Comparison of ENCODE assay signal across 10 cellular contexts in genomic region chr1:154867841-154868610, GRCh38. TPM values are rescaled to one million over a fixed set of nuclear protein-coding genes. Genes with fewer than 3 reads are reported as not detected.
DNase-seq lines count a peak whose midpoint lies in the region; ATAC-seq and TF ChIP-seq lines count a peak whose summit lies in the region.
"Had no signal": no experiment of that assay in that cellular context is flagged by ENCODE, and none has a peak within 500 bp of the region (broad histone marks: within the 10 kb centered on the region; RNA-seq: fewer than 3 reads in every experiment).

No MANE protein-coding gene starts in this region.

- H3K27me3 ChIP-seq in GM06990 (replicated peaks; ENCODE audit: control insufficient read depth, insufficient read depth, low read length), result no peaks in the 10 kb centered on the region
- peaks cover 0 to 53% (median 3%) of the 10 kb centered on the region in 4 donors for H3K27me3 ChIP-seq in esophagus squamous epithelium
- no peaks in the 10 kb centered on the region for H3K27me3 ChIP-seq in gastrocnemius medialis

- H3K36me3 ChIP-seq in GM06990 (ENCODE audit: control insufficient read depth, insufficient read depth, low read length) (no peaks in the 10 kb centered on the region), esophagus squamous epithelium (no peaks in the 10 kb centered on the region), gastrocnemius medialis (no peaks in the 10 kb centered on the region)
- H3K36me3 ChIP-seq: neutrophil had no signal

- in situ Hi-C loops in gastrocnemius medialis (cut with MboI; ENCODE audit: low sequenced_read_pairs in 4 of 4), result no loop called here

- H3K4me1 Mint-ChIP-seq in immature natural killer cell, result peaks cover 7 to 12% of the 10 kb centered on the region in 2 donors

- H3K9me3 Mint-ChIP-seq in immature natural killer cell, result no peaks in the 10 kb centered on the region

- DNase-seq in GM06990 (ENCODE audit: extremely low read depth, insufficient read length) (no peak), NCI-H69 (lab: John Stamatoyannopoulos, UW) (peak; percentile 39), esophagus squamous epithelium (lab: John Stamatoyannopoulos, UW) (no peak), gastrocnemius medialis (no peak), SIG-M5 treated with dmso at 0.1 percent for 504 hours (lab: John Stamatoyannopoulos, UW; ENCODE audit: unreplicated experiment) (no peak), immature natural killer cell (no peak)
- DNase-seq in activated effector memory CD4-positive, alpha-beta T cell treated with Interleukin-2 at 50 U/mL for 16 hours, result no peak
- DNase-seq: NCI-H2029 had no signal

- H3K27me3 Mint-ChIP-seq in immature natural killer cell (ENCODE audit: low read depth in 3 of 3), result peaks cover 12 to 16% (median 13%) of the 10 kb centered on the region in 3 donors

- H3K27ac Mint-ChIP-seq in immature natural killer cell, result no peak overlapping the region

- H3K4me3 ChIP-seq in GM06990 (replicated peaks; ENCODE audit: low read depth, low read length) (peak overlapping the region; percentile 66), esophagus squamous epithelium (peak overlapping the region in 3 of 4 donors; percentile 35 to 49 (median 43)), gastrocnemius medialis (peak overlapping the region; percentile 52 to 71 (median 66))

- peaks cover 15 to 42% (median 28%) of the 10 kb centered on the region in 3 donors for H3K4me1 ChIP-seq in esophagus squamous epithelium
- H3K4me1 ChIP-seq in gastrocnemius medialis, result peaks cover 46 to 49% of the 10 kb centered on the region in 2 donors

- H3K9me3 ChIP-seq in esophagus squamous epithelium (no peaks in the 10 kb centered on the region), gastrocnemius medialis (no peaks in the 10 kb centered on the region)
- H3K9me3 ChIP-seq: neutrophil had no signal

- H3K4me3 Mint-ChIP-seq in immature natural killer cell, result peak overlapping the region in 1 of 5 donors; percentile 33

- no peak for ATAC-seq in gastrocnemius medialis
- no peak for ATAC-seq in HG02571 (IDR thresholded peaks at IDR 0.05; ENCODE audit: unreplicated experiment)

- H3K36me3 Mint-ChIP-seq in immature natural killer cell, result no peaks in the 10 kb centered on the region

- intact Hi-C loops in esophagus squamous epithelium (cut with DNase I) (no loop called here), gastrocnemius medialis (cut with DNase I; ENCODE audit: low total_unique reads) (no loop called here)

- peak overlapping the region in 1 of 4 donors; percentile 60 for H3K27ac ChIP-seq in esophagus squamous epithelium
- H3K27ac ChIP-seq in gastrocnemius medialis, result peak overlapping the region; percentile 91 to 99 (median 96)
- H3K27ac ChIP-seq: neutrophil had no signal

- TF ChIP-seq POLR2A in esophagus squamous epithelium (IDR thresholded peaks at IDR 0.05) (no peak), gastrocnemius medialis (IDR thresholded peaks at IDR 0.05) (no peak)

- WGBS in esophagus squamous epithelium, 2 donors, result 29 to 38% methylated on average over 7 to 10 of the region's 19 CpGs

- TF ChIP-seq CTCF in GM06990 (IDR thresholded peaks at IDR 0.05; ENCODE audit: insufficient read depth, low read length, poor library complexity, severe bottlenecking) (no peak), esophagus squamous epithelium (IDR thresholded peaks at IDR 0.05) (no peak), gastrocnemius medialis (IDR thresholded peaks at IDR 0.05 in 4 of 5, conservative IDR thresholded peaks at IDR 0.05 in 1 of 5) (no peak)

RNA-seq across cellular contexts. Expression of gene KCNN3, which starts 2.1 kb away (rescaled TPM):
- total RNA-seq in esophagus squamous epithelium, result 1 to 10 TPM in 1 of 4 donors, under 1 TPM in 3; 0.08 to 1.7 (median 0.50) TPM
- 10 to 100 TPM in 3 of 4 donors, 1 to 10 TPM in 1; 5.0 to 30.0 (median 20.8) TPM for total RNA-seq in gastrocnemius medialis
- polyA plus RNA-seq in immature natural killer cell, result not detected
